In genomic region chr5:6431214-6432195, GRCh38 we compare ENCODE assay signal across 19 cellular contexts.
"Had no signal": no experiment of that assay in that cellular context is flagged by ENCODE, and none has a peak within 500 bp of the region (broad histone marks: within the 10 kb centered on the region; RNA-seq: fewer than 3 reads in every experiment).

No MANE protein-coding gene starts in this region.

- H3K4me1 ChIP-seq: left lung had no signal

- ATAC-seq: left lung had no signal

- H3K27me3 ChIP-seq: sigmoid colon had no signal

- H3K36me3 Mint-ChIP-seq: naive B cell had no signal

- H3K4me3 ChIP-seq: dorsolateral prefrontal cortex, esophagus muscularis mucosa, left lung, lung, psoas muscle, sigmoid colon had no signal

- H3K36me3 ChIP-seq: esophagus muscularis mucosa, left lung, sigmoid colon had no signal

- H3K4me3 Mint-ChIP-seq: naive B cell, nephron progenitor cell had no signal

- H3K27ac Mint-ChIP-seq: naive B cell, nephron progenitor cell had no signal

- H3K27ac ChIP-seq: epithelial cell of prostate, esophagus muscularis mucosa, left lung had no signal

- H3K4me1 Mint-ChIP-seq: naive B cell, nephron progenitor cell had no signal

- H3K9me3 ChIP-seq: esophagus muscularis mucosa, left lung, psoas muscle, sigmoid colon had no signal

- DNase-seq: central memory CD4-positive, alpha-beta T cell; cortex of kidney; effector CD8-positive, alpha-beta T cell; foreskin fibroblast; left lung; mesenchymal stem cell; naive B cell; nephron progenitor cell; retina; sigmoid colon; small intestine; stimulated activated CD4-positive, alpha-beta T cell treated with anti-CD3 and anti-CD28 coated beads, Interleukin-12 subunit alpha, Interleukin-12 subunit beta, amount 100 ng/mL, for 4 hours; stimulated activated naive CD4-positive, alpha-beta T cell treated with Interleukin-2 at 50 U/mL for 16 hours; trophoblast cell had no signal
